Comparison of ENCODE assay signal across 1 cellular context in the genomic region with DNA sequence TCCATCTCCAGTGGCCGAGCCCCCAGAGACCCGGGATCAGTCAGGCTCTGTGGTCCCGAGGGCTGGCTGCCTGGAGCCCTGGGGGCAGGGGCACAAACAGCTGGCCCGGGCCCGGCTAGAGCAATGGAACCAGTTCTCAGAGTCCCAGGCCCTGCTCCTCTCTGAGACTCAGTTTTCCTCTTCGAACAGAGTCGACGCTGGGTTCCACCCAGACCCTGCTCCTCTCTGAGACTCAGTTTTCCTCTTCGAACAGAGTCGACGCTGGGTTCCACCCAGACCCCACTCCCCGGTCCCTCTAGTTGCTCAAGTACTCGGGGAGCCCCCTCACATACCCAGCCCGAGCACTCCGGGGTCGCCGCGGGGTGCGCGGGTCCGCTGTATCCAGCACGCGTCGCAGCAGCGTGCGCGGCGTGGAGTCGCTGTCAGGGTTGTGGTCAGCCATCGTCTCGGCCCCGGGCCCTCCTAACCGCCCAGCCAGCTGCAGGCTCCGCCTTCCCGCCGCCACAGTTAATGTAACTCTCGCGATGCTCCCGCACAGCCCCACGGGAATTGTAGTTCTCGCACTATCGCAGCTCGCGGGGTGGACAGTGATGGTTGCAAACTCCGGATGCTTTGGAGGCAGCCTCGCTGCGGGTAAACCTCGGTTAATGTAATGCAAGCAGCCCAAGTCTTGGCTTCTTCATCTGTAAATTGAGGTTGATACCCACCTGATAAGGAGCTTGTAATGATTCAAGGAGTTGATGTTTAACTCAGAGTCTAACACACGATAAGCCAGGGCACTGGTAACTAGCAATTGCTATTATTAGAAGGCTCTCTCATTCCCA.
TF ChIP-seq lines count a peak whose summit lies in the region.

No MANE protein-coding gene starts in this region.

TF ChIP-seq in HepG2, 621 proteins besides CTCF, POLR2A, EP300 and RAD21 (continued from another document and continues in another):
- TF ChIP-seq, protein P1, sequence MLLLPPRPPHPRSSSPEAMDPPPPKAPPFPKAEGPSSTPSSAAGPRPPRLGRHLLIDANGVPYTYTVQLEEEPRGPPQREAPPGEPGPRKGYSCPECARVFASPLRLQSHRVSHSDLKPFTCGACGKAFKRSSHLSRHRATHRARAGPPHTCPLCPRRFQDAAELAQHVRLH (CRISPR knock-in tag; IDR thresholded peaks at IDR 0.05; ENCODE audit: borderline replicate concordance, low read depth), result peak; percentile 78; the same call in 1 of the 2 replicates
- TF ChIP-seq GLI4 (CRISPR knock-in tag; IDR thresholded peaks at IDR 0.05; ENCODE audit: borderline replicate concordance) (peak; percentile 64; the same call in 1 of the 2 replicates), KAT7 (CRISPR knock-in tag; IDR thresholded peaks at IDR 0.05; ENCODE audit: borderline replicate concordance) (peak; percentile 86; the same call in 1 of the 2 replicates), ZNF7 (CRISPR knock-in tag; IDR thresholded peaks at IDR 0.05) (no peak), TGIF2 (CRISPR knock-in tag; IDR thresholded peaks at IDR 0.05) (peak; percentile 78), NCOA1 (CRISPR knock-in tag; IDR thresholded peaks at IDR 0.05) (0 out of 2 replicates have a peak, but pooled peaks have one; percentile 51), RBFOX2 (IDR thresholded peaks at IDR 0.05; ENCODE audit: low read depth, low read length) (peak; percentile 94), ATF7 (IDR thresholded peaks at IDR 0.05) (no peak), ATF7 (CRISPR knock-in tag; IDR thresholded peaks at IDR 0.05) (no peak), RBM22 (optimal IDR thresholded peaks at IDR 0.05; ENCODE audit: low read length) (no peak), ETV6 (CRISPR knock-in tag; conservative IDR thresholded peaks at IDR 0.05) (peak; percentile 75), NR2C2 (CRISPR knock-in tag; IDR thresholded peaks at IDR 0.05; ENCODE audit: borderline replicate concordance) (peak; percentile 55; the same call in 1 of the 2 replicates), BRCA1 (CRISPR knock-in tag; IDR thresholded peaks at IDR 0.05) (no peak), ZNF17 (CRISPR knock-in tag; IDR thresholded peaks at IDR 0.05) (peak; percentile 71; the same call in 1 of the 2 replicates), GATAD1 (CRISPR knock-in tag; IDR thresholded peaks at IDR 0.05) (peak; percentile 84), ADNP (CRISPR knock-in tag; IDR thresholded peaks at IDR 0.05) (no peak), MBNL3 (CRISPR knock-in tag; conservative IDR thresholded peaks at IDR 0.05) (no peak), ZMYM2 (CRISPR knock-in tag; IDR thresholded peaks at IDR 0.05) (0 out of 2 replicates have a peak, but pooled peaks have one; percentile 55), ZNF317 (CRISPR knock-in tag; IDR thresholded peaks at IDR 0.05) (no peak; the same call in 1 of the 2 replicates), SATB2 (CRISPR knock-in tag; IDR thresholded peaks at IDR 0.05) (no peak), CREM (IDR thresholded peaks at IDR 0.05) (peak; percentile 88), CREM (CRISPR knock-in tag; IDR thresholded peaks at IDR 0.05) (no peak), ONECUT2 (CRISPR knock-in tag; IDR thresholded peaks at IDR 0.05) (no peak), ZNF83 (CRISPR knock-in tag; IDR thresholded peaks at IDR 0.05; ENCODE audit: borderline replicate concordance) (no peak), ZNF782 (CRISPR knock-in tag; IDR thresholded peaks at IDR 0.05; ENCODE audit: borderline replicate concordance) (no peak), ZNF264 (CRISPR knock-in tag; IDR thresholded peaks at IDR 0.05) (peak; percentile 71), ZNF652 (CRISPR knock-in tag; IDR thresholded peaks at IDR 0.05; ENCODE audit: borderline replicate concordance, low read depth) (no peak), ZNF224 (CRISPR knock-in tag; IDR thresholded peaks at IDR 0.05) (0 out of 2 replicates have a peak, but pooled peaks have one; percentile 51), ATRX (CRISPR knock-in tag; IDR thresholded peaks at IDR 0.05; ENCODE audit: borderline replicate concordance) (no peak), PPARG (CRISPR knock-in tag; conservative IDR thresholded peaks at IDR 0.05) (peak; percentile 55; the same call in 1 of the 2 replicates), ZKSCAN1 (IDR thresholded peaks at IDR 0.05; ENCODE audit: low read length) (no peak), MTA1 (CRISPR knock-in tag; IDR thresholded peaks at IDR 0.05; ENCODE audit: borderline replicate concordance) (peak; percentile 58; the same call in 1 of the 2 replicates), ZNF674 (CRISPR knock-in tag; IDR thresholded peaks at IDR 0.05; ENCODE audit: low read depth) (no peak), ZNF761 (CRISPR knock-in tag; conservative IDR thresholded peaks at IDR 0.05) (peak; percentile 67; the same call in 1 of the 2 replicates), ZNF30 (CRISPR knock-in tag; IDR thresholded peaks at IDR 0.05) (0 out of 2 replicates have a peak, but pooled peaks have one; percentile 53), SYNCRIP (IDR thresholded peaks at IDR 0.05; ENCODE audit: insufficient read depth, low read depth, low read length) (no peak), ATAD3A (CRISPR knock-in tag; IDR thresholded peaks at IDR 0.05) (no peak), KAT2B (IDR thresholded peaks at IDR 0.05; ENCODE audit: borderline replicate concordance, low read depth, low read length) (no peak), PHF8 (CRISPR knock-in tag; IDR thresholded peaks at IDR 0.05) (peak; percentile 97), EEA1 (CRISPR knock-in tag; IDR thresholded peaks at IDR 0.05; ENCODE audit: borderline replicate concordance) (peak; percentile 70; the same call in 1 of the 2 replicates), NPAS2 (CRISPR knock-in tag; IDR thresholded peaks at IDR 0.05; ENCODE audit: borderline replicate concordance) (no peak; the same call in 1 of the 2 replicates), ZEB1 (IDR thresholded peaks at IDR 0.05; ENCODE audit: insufficient replicate concordance, low read depth) (peak; percentile 23), NR1H2 (CRISPR knock-in tag; IDR thresholded peaks at IDR 0.05; ENCODE audit: borderline replicate concordance, low read depth) (0 out of 2 replicates have a peak, but pooled peaks have one; percentile 45), DNMT3B (CRISPR knock-in tag; conservative IDR thresholded peaks at IDR 0.05) (no peak), ZNF598 (CRISPR knock-in tag; IDR thresholded peaks at IDR 0.05; ENCODE audit: borderline replicate concordance) (no peak)
- TF ChIP-seq, protein P2, sequence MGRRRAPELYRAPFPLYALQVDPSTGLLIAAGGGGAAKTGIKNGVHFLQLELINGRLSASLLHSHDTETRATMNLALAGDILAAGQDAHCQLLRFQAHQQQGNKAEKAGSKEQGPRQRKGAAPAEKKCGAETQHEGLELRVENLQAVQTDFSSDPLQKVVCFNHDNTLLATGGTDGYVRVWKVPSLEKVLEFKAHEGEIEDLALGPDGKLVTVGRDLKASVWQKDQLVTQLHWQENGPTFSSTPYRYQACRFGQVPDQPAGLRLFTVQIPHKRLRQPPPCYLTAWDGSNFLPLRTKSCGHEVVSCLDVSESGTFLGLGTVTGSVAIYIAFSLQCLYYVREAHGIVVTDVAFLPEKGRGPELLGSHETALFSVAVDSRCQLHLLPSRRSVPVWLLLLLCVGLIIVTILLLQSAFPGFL (CRISPR knock-in tag; IDR thresholded peaks at IDR 0.05), result 0 out of 2 replicates have a peak, but pooled peaks have one; percentile 64
- TF ChIP-seq, protein P3, sequence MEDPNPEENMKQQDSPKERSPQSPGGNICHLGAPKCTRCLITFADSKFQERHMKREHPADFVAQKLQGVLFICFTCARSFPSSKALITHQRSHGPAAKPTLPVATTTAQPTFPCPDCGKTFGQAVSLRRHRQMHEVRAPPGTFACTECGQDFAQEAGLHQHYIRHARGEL (CRISPR knock-in tag; IDR thresholded peaks at IDR 0.05), result no peak
- TF ChIP-seq, protein P4, sequence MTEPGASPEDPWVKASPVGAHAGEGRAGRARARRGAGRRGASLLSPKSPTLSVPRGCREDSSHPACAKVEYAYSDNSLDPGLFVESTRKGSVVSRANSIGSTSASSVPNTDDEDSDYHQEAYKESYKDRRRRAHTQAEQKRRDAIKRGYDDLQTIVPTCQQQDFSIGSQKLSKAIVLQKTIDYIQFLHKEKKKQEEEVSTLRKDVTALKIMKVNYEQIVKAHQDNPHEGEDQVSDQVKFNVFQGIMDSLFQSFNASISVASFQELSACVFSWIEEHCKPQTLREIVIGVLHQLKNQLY (CRISPR knock-in tag; IDR thresholded peaks at IDR 0.05), result peak; percentile 33; the same call in 1 of the 2 replicates
- TF ChIP-seq, protein P5, sequence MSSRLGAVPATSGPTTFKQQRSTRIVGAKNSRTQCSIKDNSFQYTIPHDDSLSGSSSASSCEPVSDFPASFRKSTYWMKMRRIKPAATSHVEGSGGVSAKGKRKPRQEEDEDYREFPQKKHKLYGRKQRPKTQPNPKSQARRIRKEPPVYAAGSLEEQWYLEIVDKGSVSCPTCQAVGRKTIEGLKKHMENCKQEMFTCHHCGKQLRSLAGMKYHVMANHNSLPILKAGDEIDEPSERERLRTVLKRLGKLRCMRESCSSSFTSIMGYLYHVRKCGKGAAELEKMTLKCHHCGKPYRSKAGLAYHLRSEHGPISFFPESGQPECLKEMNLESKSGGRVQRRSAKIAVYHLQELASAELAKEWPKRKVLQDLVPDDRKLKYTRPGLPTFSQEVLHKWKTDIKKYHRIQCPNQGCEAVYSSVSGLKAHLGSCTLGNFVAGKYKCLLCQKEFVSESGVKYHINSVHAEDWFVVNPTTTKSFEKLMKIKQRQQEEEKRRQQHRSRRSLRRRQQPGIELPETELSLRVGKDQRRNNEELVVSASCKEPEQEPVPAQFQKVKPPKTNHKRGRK (CRISPR knock-in tag; IDR thresholded peaks at IDR 0.05), result peak; percentile 69; the same call in 1 of the 2 replicates
- TF ChIP-seq, protein P6, sequence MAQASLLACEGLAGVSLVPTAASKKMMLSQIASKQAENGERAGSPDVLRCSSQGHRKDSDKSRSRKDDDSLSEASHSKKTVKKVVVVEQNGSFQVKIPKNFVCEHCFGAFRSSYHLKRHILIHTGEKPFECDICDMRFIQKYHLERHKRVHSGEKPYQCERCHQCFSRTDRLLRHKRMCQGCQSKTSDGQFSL (CRISPR knock-in tag; IDR thresholded peaks at IDR 0.05), result peak; percentile 58; the same call in 1 of the 2 replicates
- TF ChIP-seq, protein P7, sequence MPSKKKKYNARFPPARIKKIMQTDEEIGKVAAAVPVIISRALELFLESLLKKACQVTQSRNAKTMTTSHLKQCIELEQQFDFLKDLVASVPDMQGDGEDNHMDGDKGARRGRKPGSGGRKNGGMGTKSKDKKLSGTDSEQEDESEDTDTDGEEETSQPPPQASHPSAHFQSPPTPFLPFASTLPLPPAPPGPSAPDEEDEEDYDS (CRISPR knock-in tag; IDR thresholded peaks at IDR 0.05), result peak; percentile 97
- TF ChIP-seq, protein P8, sequence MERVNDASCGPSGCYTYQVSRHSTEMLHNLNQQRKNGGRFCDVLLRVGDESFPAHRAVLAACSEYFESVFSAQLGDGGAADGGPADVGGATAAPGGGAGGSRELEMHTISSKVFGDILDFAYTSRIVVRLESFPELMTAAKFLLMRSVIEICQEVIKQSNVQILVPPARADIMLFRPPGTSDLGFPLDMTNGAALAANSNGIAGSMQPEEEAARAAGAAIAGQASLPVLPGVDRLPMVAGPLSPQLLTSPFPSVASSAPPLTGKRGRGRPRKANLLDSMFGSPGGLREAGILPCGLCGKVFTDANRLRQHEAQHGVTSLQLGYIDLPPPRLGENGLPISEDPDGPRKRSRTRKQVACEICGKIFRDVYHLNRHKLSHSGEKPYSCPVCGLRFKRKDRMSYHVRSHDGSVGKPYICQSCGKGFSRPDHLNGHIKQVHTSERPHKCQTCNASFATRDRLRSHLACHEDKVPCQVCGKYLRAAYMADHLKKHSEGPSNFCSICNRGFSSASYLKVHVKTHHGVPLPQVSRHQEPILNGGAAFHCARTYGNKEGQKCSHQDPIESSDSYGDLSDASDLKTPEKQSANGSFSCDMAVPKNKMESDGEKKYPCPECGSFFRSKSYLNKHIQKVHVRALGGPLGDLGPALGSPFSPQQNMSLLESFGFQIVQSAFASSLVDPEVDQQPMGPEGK (CRISPR knock-in tag; IDR thresholded peaks at IDR 0.05), result no peak; the same call in 1 of the 2 replicates
- TF ChIP-seq, protein P9, sequence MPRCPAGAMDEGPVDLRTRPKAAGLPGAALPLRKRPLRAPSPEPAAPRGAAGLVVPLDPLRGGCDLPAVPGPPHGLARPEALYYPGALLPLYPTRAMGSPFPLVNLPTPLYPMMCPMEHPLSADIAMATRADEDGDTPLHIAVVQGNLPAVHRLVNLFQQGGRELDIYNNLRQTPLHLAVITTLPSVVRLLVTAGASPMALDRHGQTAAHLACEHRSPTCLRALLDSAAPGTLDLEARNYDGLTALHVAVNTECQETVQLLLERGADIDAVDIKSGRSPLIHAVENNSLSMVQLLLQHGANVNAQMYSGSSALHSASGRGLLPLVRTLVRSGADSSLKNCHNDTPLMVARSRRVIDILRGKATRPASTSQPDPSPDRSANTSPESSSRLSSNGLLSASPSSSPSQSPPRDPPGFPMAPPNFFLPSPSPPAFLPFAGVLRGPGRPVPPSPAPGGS (CRISPR knock-in tag; IDR thresholded peaks at IDR 0.05), result peak; percentile 93
- TF ChIP-seq, protein P10, sequence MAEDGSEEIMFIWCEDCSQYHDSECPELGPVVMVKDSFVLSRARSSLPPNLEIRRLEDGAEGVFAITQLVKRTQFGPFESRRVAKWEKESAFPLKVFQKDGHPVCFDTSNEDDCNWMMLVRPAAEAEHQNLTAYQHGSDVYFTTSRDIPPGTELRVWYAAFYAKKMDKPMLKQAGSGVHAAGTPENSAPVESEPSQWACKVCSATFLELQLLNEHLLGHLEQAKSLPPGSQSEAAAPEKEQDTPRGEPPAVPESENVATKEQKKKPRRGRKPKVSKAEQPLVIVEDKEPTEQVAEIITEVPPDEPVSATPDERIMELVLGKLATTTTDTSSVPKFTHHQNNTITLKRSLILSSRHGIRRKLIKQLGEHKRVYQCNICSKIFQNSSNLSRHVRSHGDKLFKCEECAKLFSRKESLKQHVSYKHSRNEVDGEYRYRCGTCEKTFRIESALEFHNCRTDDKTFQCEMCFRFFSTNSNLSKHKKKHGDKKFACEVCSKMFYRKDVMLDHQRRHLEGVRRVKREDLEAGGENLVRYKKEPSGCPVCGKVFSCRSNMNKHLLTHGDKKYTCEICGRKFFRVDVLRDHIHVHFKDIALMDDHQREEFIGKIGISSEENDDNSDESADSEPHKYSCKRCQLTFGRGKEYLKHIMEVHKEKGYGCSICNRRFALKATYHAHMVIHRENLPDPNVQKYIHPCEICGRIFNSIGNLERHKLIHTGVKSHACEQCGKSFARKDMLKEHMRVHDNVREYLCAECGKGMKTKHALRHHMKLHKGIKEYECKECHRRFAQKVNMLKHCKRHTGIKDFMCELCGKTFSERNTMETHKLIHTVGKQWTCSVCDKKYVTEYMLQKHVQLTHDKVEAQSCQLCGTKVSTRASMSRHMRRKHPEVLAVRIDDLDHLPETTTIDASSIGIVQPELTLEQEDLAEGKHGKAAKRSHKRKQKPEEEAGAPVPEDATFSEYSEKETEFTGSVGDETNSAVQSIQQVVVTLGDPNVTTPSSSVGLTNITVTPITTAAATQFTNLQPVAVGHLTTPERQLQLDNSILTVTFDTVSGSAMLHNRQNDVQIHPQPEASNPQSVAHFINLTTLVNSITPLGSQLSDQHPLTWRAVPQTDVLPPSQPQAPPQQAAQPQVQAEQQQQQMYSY (CRISPR knock-in tag; IDR thresholded peaks at IDR 0.05), result no peak
